8 cellular contexts compared by ENCODE assay signal in the genomic region with DNA sequence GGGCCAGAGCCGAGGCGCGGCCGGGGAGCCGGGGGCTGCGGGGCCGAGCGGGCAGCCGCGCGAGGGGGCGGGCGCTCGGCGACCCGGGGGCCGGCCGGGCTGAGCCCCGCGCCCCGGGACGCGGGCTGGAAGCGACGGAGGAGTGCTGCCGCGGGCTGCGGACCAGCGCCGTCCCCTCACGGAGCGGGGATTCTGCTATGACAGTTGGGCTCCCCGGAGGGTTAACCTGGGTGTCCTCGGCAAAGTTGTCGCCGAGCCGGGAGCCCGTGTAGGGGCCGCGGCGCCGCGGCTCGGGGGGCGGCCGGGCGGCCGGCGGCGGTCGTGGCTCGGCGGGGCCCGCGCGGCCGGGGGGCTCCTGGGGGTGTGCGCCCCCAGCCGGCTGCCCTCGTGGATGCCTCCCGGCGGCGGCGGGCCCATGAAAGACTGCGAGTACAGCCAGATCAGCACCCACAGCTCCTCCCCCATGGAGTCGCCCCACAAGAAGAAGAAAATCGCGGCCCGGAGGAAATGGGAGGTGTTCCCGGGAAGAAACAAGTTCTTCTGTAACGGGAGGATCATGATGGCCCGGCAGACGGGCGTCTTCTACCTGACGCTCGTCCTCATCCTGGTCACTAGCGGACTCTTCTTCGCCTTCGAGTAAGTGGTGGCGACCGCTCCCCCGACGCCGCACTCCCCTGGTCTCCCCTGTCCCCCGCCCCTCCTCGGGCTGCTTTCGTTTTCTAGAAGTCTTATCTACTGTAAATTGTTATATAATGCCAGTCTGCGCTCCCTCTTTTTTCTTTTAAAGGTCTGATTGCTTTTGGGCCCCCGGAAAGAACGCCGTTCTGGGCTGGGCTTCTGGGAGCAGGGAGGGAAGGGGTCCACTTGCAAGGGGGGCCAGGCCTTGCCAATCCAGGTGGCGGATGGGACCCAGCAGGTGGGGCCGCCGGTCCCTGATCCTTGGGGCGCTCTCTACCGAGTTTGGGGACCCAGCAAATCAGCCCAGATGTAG. TPM values are rescaled to one million over a fixed set of nuclear protein-coding genes. Genes with fewer than 3 reads are reported as not detected.
A peak's percentile ranks its signal among the peaks of the same experiment; 100 is the strongest.
DNase-seq lines count a peak whose midpoint lies in the region; ATAC-seq lines count a peak whose summit lies in the region.

No MANE protein-coding gene starts in this region.

- peak overlapping the region; percentile 73 for H3K27ac ChIP-seq in epithelial cell of prostate

- ATAC-seq in HG02798 (IDR thresholded peaks at IDR 0.05; ENCODE audit: poor library complexity, unreplicated experiment): peak; percentile 29

- DNase-seq in NCI-H2196 (lab: John Stamatoyannopoulos, UW; ENCODE audit: unreplicated experiment): peak; percentile 5
- no peak for DNase-seq in NCI-H2196 treated with DMSO at 0.1 percent for 48 hours (lab: John Stamatoyannopoulos, UW; ENCODE audit: unreplicated experiment)
- peak; percentile 10 for DNase-seq in NCI-H345 treated with DMSO at 0.1 percent for 48 hours (lab: John Stamatoyannopoulos, UW; ENCODE audit: unreplicated experiment)
- peak; percentile 37 for DNase-seq in activated T-cell treated with anti-CD3 and anti-CD28 coated beads for 24 hours (ENCODE audit: low read depth)
- DNase-seq in epithelial cell of prostate (ENCODE audit: low read depth, low spot score): no peak
- DNase-seq in mucosa of gallbladder (ENCODE audit: low spot score): peak; percentile 47
- peak; percentile 25 for DNase-seq in stimulated activated CD8-positive, alpha-beta memory T cell treated with anti-CD3 and anti-CD28 coated beads, Interleukin-7, amount 100 ng/mL, for 24 hours (ENCODE audit: low read depth)

RNA-seq across cellular contexts. Expression of gene ZDHHC14, which starts 0.9 kb away (rescaled TPM):
- 17.8 TPM for total RNA-seq in mucosa of gallbladder

RNA-seq across cellular contexts. Expression of gene TMEM242, which starts 58.6 kb away (rescaled TPM):
- total RNA-seq in mucosa of gallbladder: 13.1 TPM

Comparison
In these comparisons a context has a peak if more than half of its experiments do, and no peak if none do; other contexts are left out.
1. DNase-seq: peak in NCI-H2196 (single experiment), NCI-H345 treated with DMSO at 0.1 percent for 48 hours (single experiment), activated T-cell treated with anti-CD3 and anti-CD28 coated beads for 24 hours (single experiment), mucosa of gallbladder (single experiment) and stimulated activated CD8-positive, alpha-beta memory T cell treated with anti-CD3 and anti-CD28 coated beads, Interleukin-7, amount 100 ng/mL, for 24 hours (single experiment); none in NCI-H2196 treated with DMSO at 0.1 percent for 48 hours (single experiment) and epithelial cell of prostate (single experiment).